ENCODE assay signal across 1 cellular context in the genomic region with DNA sequence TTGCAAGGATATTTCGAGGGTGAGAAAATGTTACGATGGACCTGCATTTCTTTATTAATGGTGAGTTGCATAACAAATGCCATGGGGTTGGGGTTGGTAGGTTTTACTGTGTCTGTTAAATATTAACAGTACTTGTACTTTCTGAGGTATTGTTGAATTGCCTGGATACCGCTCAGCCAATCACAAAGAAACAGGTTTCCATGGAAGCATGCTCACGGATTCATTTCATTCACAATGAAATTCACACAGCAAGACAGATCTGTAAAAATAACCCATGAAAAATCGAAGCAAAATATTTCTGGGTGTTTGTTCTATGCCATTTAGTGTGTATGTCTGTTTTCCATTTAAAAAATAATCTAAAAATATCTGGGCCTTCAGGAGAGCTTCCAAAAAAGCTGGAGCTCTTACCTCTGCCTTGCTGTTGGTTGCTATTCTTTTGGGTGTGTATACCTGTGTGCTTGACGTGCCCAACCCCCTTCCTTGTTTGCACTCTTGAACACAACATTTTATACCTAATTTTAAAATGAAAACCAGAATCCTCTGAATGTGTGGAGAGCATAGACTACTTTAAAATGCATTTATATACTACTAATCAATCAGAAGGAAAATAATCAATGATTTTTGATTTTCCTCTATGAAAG.
TF ChIP-seq lines count a peak whose summit lies in the region.

No MANE protein-coding gene starts in this region.

TF ChIP-seq in GM12878, 131 proteins besides CTCF, POLR2A, EP300 and RAD21 (continued from another document):
- TF ChIP-seq, protein P1, sequence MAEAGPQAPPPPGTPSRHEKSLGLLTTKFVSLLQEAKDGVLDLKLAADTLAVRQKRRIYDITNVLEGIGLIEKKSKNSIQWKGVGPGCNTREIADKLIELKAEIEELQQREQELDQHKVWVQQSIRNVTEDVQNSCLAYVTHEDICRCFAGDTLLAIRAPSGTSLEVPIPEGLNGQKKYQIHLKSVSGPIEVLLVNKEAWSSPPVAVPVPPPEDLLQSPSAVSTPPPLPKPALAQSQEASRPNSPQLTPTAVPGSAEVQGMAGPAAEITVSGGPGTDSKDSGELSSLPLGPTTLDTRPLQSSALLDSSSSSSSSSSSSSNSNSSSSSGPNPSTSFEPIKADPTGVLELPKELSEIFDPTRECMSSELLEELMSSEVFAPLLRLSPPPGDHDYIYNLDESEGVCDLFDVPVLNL (IDR thresholded peaks at IDR 0.05; ENCODE audit: low read depth, low read length) = no peak
- TF ChIP-seq HDAC6 (IDR thresholded peaks at IDR 0.05; ENCODE audit: unreplicated experiment) (no peak), ZBED1 (IDR thresholded peaks at IDR 0.05; ENCODE audit: borderline replicate concordance) (no peak), BHLHE40 (IDR thresholded peaks at IDR 0.05; ENCODE audit: borderline replicate concordance in 1 of 2, low read depth in 2 of 2, low read length in 1 of 2) (no peak), RUNX3 (IDR thresholded peaks at IDR 0.05; ENCODE audit: low read length) (no peak), NR2C1 (IDR thresholded peaks at IDR 0.05) (no peak)
- TF ChIP-seq, protein P2, sequence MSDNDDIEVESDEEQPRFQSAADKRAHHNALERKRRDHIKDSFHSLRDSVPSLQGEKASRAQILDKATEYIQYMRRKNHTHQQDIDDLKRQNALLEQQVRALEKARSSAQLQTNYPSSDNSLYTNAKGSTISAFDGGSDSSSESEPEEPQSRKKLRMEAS (IDR thresholded peaks at IDR 0.05; ENCODE audit: low read depth, low read length) = no peak
- TF ChIP-seq, protein P3, sequence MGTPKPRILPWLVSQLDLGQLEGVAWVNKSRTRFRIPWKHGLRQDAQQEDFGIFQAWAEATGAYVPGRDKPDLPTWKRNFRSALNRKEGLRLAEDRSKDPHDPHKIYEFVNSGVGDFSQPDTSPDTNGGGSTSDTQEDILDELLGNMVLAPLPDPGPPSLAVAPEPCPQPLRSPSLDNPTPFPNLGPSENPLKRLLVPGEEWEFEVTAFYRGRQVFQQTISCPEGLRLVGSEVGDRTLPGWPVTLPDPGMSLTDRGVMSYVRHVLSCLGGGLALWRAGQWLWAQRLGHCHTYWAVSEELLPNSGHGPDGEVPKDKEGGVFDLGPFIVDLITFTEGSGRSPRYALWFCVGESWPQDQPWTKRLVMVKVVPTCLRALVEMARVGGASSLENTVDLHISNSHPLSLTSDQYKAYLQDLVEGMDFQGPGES (IDR thresholded peaks at IDR 0.05) = no peak
